9 cellular contexts compared by ENCODE assay signal in the genomic region with DNA sequence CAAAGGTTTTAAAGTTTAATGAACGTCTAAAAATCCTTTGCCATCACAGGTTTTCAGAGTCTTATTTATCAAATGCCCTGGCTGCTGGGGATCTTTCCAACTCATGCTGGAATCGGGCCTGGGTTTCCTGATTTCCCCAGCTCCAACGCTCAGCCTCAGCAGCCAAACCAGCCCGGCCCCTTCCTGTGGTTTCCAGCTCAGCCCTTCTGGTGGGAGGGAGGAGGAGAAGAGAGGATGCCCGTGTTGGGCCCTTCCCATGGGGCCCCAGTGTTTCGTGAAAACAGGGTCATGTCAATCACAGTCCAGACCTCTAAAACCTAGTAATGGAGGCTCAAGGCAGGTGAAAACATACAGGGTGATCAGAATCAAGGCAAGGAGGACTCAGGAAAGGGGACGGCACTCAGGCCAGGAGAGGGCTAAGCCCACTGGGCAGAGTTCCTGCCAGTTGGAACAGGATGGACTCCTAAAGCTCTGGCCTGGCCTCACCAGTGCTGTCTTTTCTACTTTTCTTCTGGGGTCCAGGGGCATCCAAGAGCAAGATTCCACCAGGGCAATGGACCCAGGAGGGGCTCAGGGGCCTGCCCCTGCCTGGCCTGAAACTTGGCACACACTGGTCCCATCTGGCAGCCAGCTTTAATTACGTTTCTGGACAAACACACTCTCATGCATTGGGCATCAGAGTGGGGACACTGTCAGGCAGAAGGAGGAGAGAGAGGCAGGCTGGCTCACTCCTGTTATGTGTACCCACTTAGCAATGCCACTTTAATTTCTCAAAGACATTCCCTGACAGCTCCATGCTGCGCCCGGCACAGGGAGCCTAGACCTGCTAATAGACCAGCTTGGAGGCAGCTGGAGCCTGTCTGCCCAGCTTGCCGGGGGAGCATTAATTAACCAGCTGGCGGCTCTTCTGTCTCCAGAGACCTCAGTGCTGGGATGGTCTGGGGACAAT.
A peak's percentile ranks its signal among the peaks of the same experiment; 100 is the strongest.
DNase-seq lines count a peak whose midpoint lies in the region; ATAC-seq and TF ChIP-seq lines count a peak whose summit lies in the region.
"Had no signal": no experiment of that assay in that cellular context is flagged by ENCODE, and none has a peak within 500 bp of the region (broad histone marks: within the 10 kb centered on the region; RNA-seq: fewer than 3 reads in every experiment).

No MANE protein-coding gene starts in this region.

- POLR2A ChIA-PET in activated CD8-positive, alpha-beta T cell treated with anti-CD3 and anti-CD28 coated beads for 36 hours (lab: Charles Lee), result interaction anchor here (0.8 kb wide), 1 partner anchor 33 kb away, joined by 3 read pairs; no protein-coding TSS in a partner anchor
- POLR2A ChIA-PET in activated CD8-positive, alpha-beta T cell treated with anti-CD3 and anti-CD28 coated beads, Interleukin-2, amount 10 ng/mL, durations not matched to agents 7 days and 5 days (lab: Charles Lee), result no interaction called here
- POLR2A ChIA-PET in Caco-2 (lab: Charles Lee), result interaction anchor here (0.6 kb wide), 1 partner anchor 90 kb away, joined by 6 read pairs; no protein-coding TSS in a partner anchor

- peak overlapping the region in 2 of 4 donors; percentile 35 to 49 for H3K27ac ChIP-seq in tibial nerve
- no peak overlapping the region for H3K27ac ChIP-seq in SJCRH30

- H3K36me3 ChIP-seq in tibial nerve, result no peaks in the 10 kb centered on the region
- H3K36me3 ChIP-seq in Caco-2 (ENCODE audit: control insufficient read depth, insufficient read depth, low read length), result no peaks in the 10 kb centered on the region
- H3K36me3 ChIP-seq in SJCRH30, result no peaks in the 10 kb centered on the region

- peaks cover 9% of the 10 kb centered on the region for H3K9me3 Mint-ChIP-seq in activated CD8-positive, alpha-beta T cell treated with anti-CD3 and anti-CD28 coated beads for 36 hours
- peaks cover 5% of the 10 kb centered on the region for H3K9me3 Mint-ChIP-seq in activated CD8-positive, alpha-beta T cell treated with anti-CD3 and anti-CD28 coated beads, Interleukin-2, amount 10 ng/mL, durations not matched to agents 7 days and 5 days (ENCODE audit: insufficient read depth)
- peaks cover 15% of the 10 kb centered on the region for H3K9me3 Mint-ChIP-seq in Caco-2 (ENCODE audit: unreplicated experiment)

- H3K36me3 Mint-ChIP-seq in activated CD8-positive, alpha-beta T cell treated with anti-CD3 and anti-CD28 coated beads for 36 hours (ENCODE audit: low read depth), result peaks cover 3% of the 10 kb centered on the region
- no peaks in the 10 kb centered on the region for H3K36me3 Mint-ChIP-seq in activated CD8-positive, alpha-beta T cell treated with anti-CD3 and anti-CD28 coated beads, Interleukin-2, amount 10 ng/mL, durations not matched to agents 7 days and 5 days (ENCODE audit: low read depth)
- H3K36me3 Mint-ChIP-seq in Caco-2 (ENCODE audit: insufficient read depth, unreplicated experiment), result no peaks in the 10 kb centered on the region

- ATAC-seq in activated CD8-positive, alpha-beta T cell treated with anti-CD3 and anti-CD28 coated beads for 36 hours, result peak; percentile 74
- no peak for ATAC-seq in activated CD8-positive, alpha-beta T cell treated with anti-CD3 and anti-CD28 coated beads, Interleukin-2, amount 10 ng/mL, durations not matched to agents 7 days and 5 days
- ATAC-seq in left colon (peak; percentile 33), GM21515 (IDR thresholded peaks at IDR 0.05; ENCODE audit: unreplicated experiment) (no peak)

- H3K4me1 ChIP-seq in tibial nerve (peaks cover 0 to 43% (median 11%) of the 10 kb centered on the region in 4 donors), Caco-2 (peaks cover 4% of the 10 kb centered on the region; the same call in 1 of the 2 replicates), SJCRH30 (no peaks in the 10 kb centered on the region)

- WGBS in tibial nerve, 2 donors, result 37 to 43% methylated on average over 12 of the region's 12 CpGs

- intact Hi-C loops in activated CD8-positive, alpha-beta T cell treated with anti-CD3 and anti-CD28 coated beads for 36 hours (cut with micrococcal nuclease), result no loop called here
- intact Hi-C loops in left colon (cut with DNase I, micrococcal nuclease) (no loop called here), Caco-2 (cut with micrococcal nuclease; ENCODE audit: unreplicated experiment) (loop anchor here (10.0 kb wide), 1 partner anchor 195 kb away; the partner anchor contains the start of gene FAM43A)

- H3K9me3 ChIP-seq in tibial nerve (peaks cover 0 to 18% (median 5%) of the 10 kb centered on the region in 4 donors), Caco-2 (no peaks in the 10 kb centered on the region), SJCRH30 (replicated peaks) (peaks cover 9% of the 10 kb centered on the region)

- H3K4me3 Mint-ChIP-seq in activated CD8-positive, alpha-beta T cell treated with anti-CD3 and anti-CD28 coated beads for 36 hours, result no peak overlapping the region
- H3K4me3 Mint-ChIP-seq in activated CD8-positive, alpha-beta T cell treated with anti-CD3 and anti-CD28 coated beads, Interleukin-2, amount 10 ng/mL, durations not matched to agents 7 days and 5 days, result no peak overlapping the region
- no peak overlapping the region for H3K4me3 Mint-ChIP-seq in Caco-2 (ENCODE audit: unreplicated experiment)
- H3K4me3 Mint-ChIP-seq: natural killer cell treated with Interleukin-12 subunit alpha and Interleukin-12 subunit beta and Interleukin-15 and Interleukin-18, amount 100 ng/mL, for 72 hours had no signal

- H3K27me3 Mint-ChIP-seq in activated CD8-positive, alpha-beta T cell treated with anti-CD3 and anti-CD28 coated beads for 36 hours, result no peaks in the 10 kb centered on the region
- peaks cover 6% of the 10 kb centered on the region for H3K27me3 Mint-ChIP-seq in activated CD8-positive, alpha-beta T cell treated with anti-CD3 and anti-CD28 coated beads, Interleukin-2, amount 10 ng/mL, durations not matched to agents 7 days and 5 days (ENCODE audit: low read depth)
- H3K27me3 Mint-ChIP-seq in Caco-2 (ENCODE audit: insufficient read depth, unreplicated experiment), result no peaks in the 10 kb centered on the region

- no peak overlapping the region for H3K4me3 ChIP-seq in tibial nerve
- H3K4me3 ChIP-seq in Caco-2 (ENCODE audit: low read depth, low read length), result no peak overlapping the region
- H3K4me3 ChIP-seq in SJCRH30, result no peak overlapping the region

- peak; percentile 21 for DNase-seq in activated CD8-positive, alpha-beta T cell treated with anti-CD3 and anti-CD28 coated beads for 36 hours
- no peak for DNase-seq in activated CD8-positive, alpha-beta T cell treated with anti-CD3 and anti-CD28 coated beads, Interleukin-2, amount 10 ng/mL, durations not matched to agents 7 days and 5 days
- peak; percentile 67 for DNase-seq in UCSD-AML1 (lab: John Stamatoyannopoulos, UW; ENCODE audit: unreplicated experiment)
- no peak for DNase-seq in left colon
- DNase-seq in tibial nerve (ENCODE audit: low spot score in 2 of 2), result peak; percentile 27 to 53
- DNase-seq in Caco-2, result no peak
- no peak for DNase-seq in SJCRH30

- TF ChIP-seq EP300 in tibial nerve (IDR thresholded peaks at IDR 0.05), result no peak

- TF ChIP-seq POLR2A in tibial nerve (IDR thresholded peaks at IDR 0.05), result no peak

- no TSS peak for BruUV-seq in Caco-2 (replicated peaks; lab: Mats Ljungman, UMichigan)

- CTCF ChIA-PET in activated CD8-positive, alpha-beta T cell treated with anti-CD3 and anti-CD28 coated beads for 36 hours (lab: Charles Lee), result interaction anchor here (0.7 to 0.9 kb wide), 2 partner anchors 11 to 13 kb away, joined by 3 read pairs; no protein-coding TSS in a partner anchor
- CTCF ChIA-PET in activated CD8-positive, alpha-beta T cell treated with anti-CD3 and anti-CD28 coated beads, Interleukin-2, amount 10 ng/mL, durations not matched to agents 7 days and 5 days (lab: Charles Lee), result no interaction called here
- CTCF ChIA-PET in Caco-2 (lab: Charles Lee), result no interaction called here

- H3K4me1 Mint-ChIP-seq in activated CD8-positive, alpha-beta T cell treated with anti-CD3 and anti-CD28 coated beads for 36 hours (ENCODE audit: low read depth), result peaks cover 10% of the 10 kb centered on the region
- peaks cover 11% of the 10 kb centered on the region for H3K4me1 Mint-ChIP-seq in activated CD8-positive, alpha-beta T cell treated with anti-CD3 and anti-CD28 coated beads, Interleukin-2, amount 10 ng/mL, durations not matched to agents 7 days and 5 days (ENCODE audit: low read depth)
- H3K4me1 Mint-ChIP-seq in Caco-2 (ENCODE audit: low read depth, unreplicated experiment), result no peaks in the 10 kb centered on the region

- no peak for TF ChIP-seq CTCF in activated CD8-positive, alpha-beta T cell treated with anti-CD3 and anti-CD28 coated beads for 36 hours (IDR thresholded peaks at IDR 0.05)
- no peak for TF ChIP-seq CTCF in tibial nerve (IDR thresholded peaks at IDR 0.05)
- no peak for TF ChIP-seq CTCF in Caco-2 (IDR thresholded peaks at IDR 0.05; ENCODE audit: insufficient read depth in 1 of 2, low read depth in 1 of 2, low read length in 1 of 2, severe bottlenecking in 1 of 2, unreplicated experiment in 1 of 2)

- H3K27me3 ChIP-seq in tibial nerve (no peaks in the 10 kb centered on the region), Caco-2 (replicated peaks; ENCODE audit: control insufficient read depth, insufficient read depth, low read length) (no peaks in the 10 kb centered on the region), SJCRH30 (peaks cover 19% of the 10 kb centered on the region; the same call in 1 of the 2 replicates)

- no peak overlapping the region for H3K27ac Mint-ChIP-seq in activated CD8-positive, alpha-beta T cell treated with anti-CD3 and anti-CD28 coated beads for 36 hours
- no peak overlapping the region for H3K27ac Mint-ChIP-seq in activated CD8-positive, alpha-beta T cell treated with anti-CD3 and anti-CD28 coated beads, Interleukin-2, amount 10 ng/mL, durations not matched to agents 7 days and 5 days
- no peak overlapping the region for H3K27ac Mint-ChIP-seq in Caco-2 (ENCODE audit: unreplicated experiment)

Comparison
In these comparisons a context has a peak if more than half of its experiments do, and no peak if none do; other contexts are left out.
1. ATAC-seq: peak in activated CD8-positive, alpha-beta T cell treated with anti-CD3 and anti-CD28 coated beads for 36 hours (single experiment) and left colon (single experiment); none in activated CD8-positive, alpha-beta T cell treated with anti-CD3 and anti-CD28 coated beads, Interleukin-2, amount 10 ng/mL, durations not matched to agents 7 days and 5 days (single experiment) and GM21515 (single experiment).
2. DNase-seq: peak in activated CD8-positive, alpha-beta T cell treated with anti-CD3 and anti-CD28 coated beads for 36 hours (single experiment), UCSD-AML1 (single experiment) and tibial nerve (2 of 2); none in activated CD8-positive, alpha-beta T cell treated with anti-CD3 and anti-CD28 coated beads, Interleukin-2, amount 10 ng/mL, durations not matched to agents 7 days and 5 days (single experiment), left colon (0 of 2), Caco-2 (0 of 2) and SJCRH30 (0 of 2).